8 cellular contexts compared by ENCODE assay signal in genomic region chr16:29663020-29663828, GRCh38. TPM values are rescaled to one million over a fixed set of nuclear protein-coding genes. Genes with fewer than 3 reads are reported as not detected.
DNase-seq lines count a peak whose midpoint lies in the region; ATAC-seq and TF ChIP-seq lines count a peak whose summit lies in the region.

SPN (plus strand) TSS chr16:29663247; CDS start chr16:29663729, 482 bp downstream.

- no peak within 1 kb of the TSS for H3K14ac ChIP-seq in trophoblast cell (ENCODE audit: low read length)

- H3K27ac ChIP-seq in trophoblast cell (ENCODE audit: low read depth, low read length) = no peak within 1 kb of the TSS

- H2BK5ac ChIP-seq in trophoblast cell (ENCODE audit: low read depth, low read length, poor library complexity) = no peak within 1 kb of the TSS

- no peak within 1 kb of the TSS for H3K18ac ChIP-seq in trophoblast cell (ENCODE audit: low read length)

- TF ChIP-seq POLR2A in GM15510 (IDR thresholded peaks at IDR 0.05; ENCODE audit: borderline replicate concordance, extremely low read depth, insufficient read length) = peak; percentile 88

- H4K8ac ChIP-seq in trophoblast cell (ENCODE audit: low read depth, low read length) = no peak within 1 kb of the TSS

- no peak within 1 kb of the TSS for H3K9ac ChIP-seq in trophoblast cell (ENCODE audit: low read length)

- peak within 1 kb of the TSS; percentile 35 for H2AK5ac ChIP-seq in trophoblast cell (ENCODE audit: low read length)

- H3K79me2 ChIP-seq in trophoblast cell (ENCODE audit: control insufficient read depth, insufficient read depth, low read length, poor library complexity) = no peaks in the 10 kb centered on the region

- H3K27me3 ChIP-seq in trophoblast cell (ENCODE audit: insufficient read depth, low read length) = no peaks in the 10 kb centered on the region

- H2BK120ac ChIP-seq in trophoblast cell (ENCODE audit: insufficient read depth, low read length, poor library complexity) = no peak within 1 kb of the TSS

- no peak within 1 kb of the TSS for H3K23ac ChIP-seq in trophoblast cell (ENCODE audit: low read length)

- DNase-seq in NOMO-1 treated with DMSO at 0.1 percent for 48 hours (lab: John Stamatoyannopoulos, UW; ENCODE audit: unreplicated experiment) (peak; percentile 72), activated gamma-delta T cell treated with Interleukin-2 at 50 U/mL for 16 hours (peak; percentile 42), trophoblast cell (no peak), cerebellar cortex (ENCODE audit: low spot score) (no peak), DMS53 (lab: John Stamatoyannopoulos, UW) (no peak), left lobe of liver (ENCODE audit: low spot score) (no peak)

- no peaks in the 10 kb centered on the region for H3K36me3 ChIP-seq in trophoblast cell (ENCODE audit: control insufficient read depth in 1 of 2, insufficient read depth in 2 of 2, low read length in 2 of 2)

- ATAC-seq in GM18870 (IDR thresholded peaks at IDR 0.05; ENCODE audit: unreplicated experiment) (no peak), left lobe of liver (no peak)

- H2BK12ac ChIP-seq in trophoblast cell (ENCODE audit: low read length) = no peak within 1 kb of the TSS

- H4K91ac ChIP-seq in trophoblast cell (ENCODE audit: low read depth, low read length) = no peak within 1 kb of the TSS

- H2AFZ ChIP-seq in trophoblast cell (ENCODE audit: insufficient read depth, low read length, poor library complexity) = no peak within 1 kb of the TSS

- H3K4ac ChIP-seq in trophoblast cell (ENCODE audit: low read depth, low read length) = no peak within 1 kb of the TSS

- WGBS in trophoblast cell (ENCODE audit: extremely low coverage, insufficient coverage, insufficient read length) = no CpG with 5 or more reads among the region's 19 CpGs

- H3K9me3 ChIP-seq in trophoblast cell (ENCODE audit: insufficient read depth, low read depth, low read length) = no peaks in the 10 kb centered on the region

- peaks cover 16% of the 10 kb centered on the region for H3K79me1 ChIP-seq in trophoblast cell (ENCODE audit: low read length)

- no peak within 1 kb of the TSS for H3K4me3 ChIP-seq in trophoblast cell (ENCODE audit: low read depth, low read length)

- H4K12ac ChIP-seq in trophoblast cell (ENCODE audit: low read depth, low read length) = no peak within 1 kb of the TSS

- H3K4me2 ChIP-seq in trophoblast cell (ENCODE audit: low read length) = no peak within 1 kb of the TSS

- peaks cover 12 to 17% of the 10 kb centered on the region in 2 experiments for H3K4me1 ChIP-seq in trophoblast cell (ENCODE audit: control insufficient read depth in 1 of 2, insufficient read depth in 2 of 2, low read length in 2 of 2)

RNA-seq across cellular contexts. Expression of gene SPN, which starts in this region (rescaled TPM):
- polyA plus RNA-seq in trophoblast cell (2013) = 0.10 and 0.15 TPM in 2 replicates
- 1.3 TPM for total RNA-seq in left lobe of liver

Comparison
In these comparisons a context has a peak if more than half of its experiments do, and no peak if none do; other contexts are left out.
1. DNase-seq: peak in NOMO-1 treated with DMSO at 0.1 percent for 48 hours (single experiment) and activated gamma-delta T cell treated with Interleukin-2 at 50 U/mL for 16 hours (single experiment); none in trophoblast cell (0 of 2), cerebellar cortex (single experiment), DMS53 (single experiment) and left lobe of liver (single experiment).